Comparison of ENCODE assay signal across 12 cellular contexts in the genomic region with DNA sequence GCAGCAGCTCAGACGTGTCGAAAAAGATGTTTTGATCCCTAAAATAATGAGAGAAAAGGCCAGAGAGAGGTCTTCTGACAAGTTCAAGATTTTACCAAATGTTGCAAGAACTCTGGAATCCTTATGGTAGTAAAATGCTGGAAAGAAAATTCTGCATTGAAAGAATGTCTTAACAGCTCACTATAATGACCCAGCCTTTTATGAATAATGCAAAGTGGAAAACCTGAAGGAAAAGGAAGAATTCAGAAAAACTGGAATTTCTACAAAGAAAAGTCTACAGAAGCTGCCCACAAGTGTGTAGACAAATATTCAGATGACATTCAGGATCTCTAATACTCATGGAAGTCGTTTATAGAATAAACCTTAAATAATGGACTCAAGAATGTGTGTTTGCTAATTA. TPM values are rescaled to one million over a fixed set of nuclear protein-coding genes. Genes with fewer than 3 reads are reported as not detected.
DNase-seq lines count a peak whose midpoint lies in the region; ATAC-seq and TF ChIP-seq lines count a peak whose summit lies in the region.
"Had no signal": no experiment of that assay in that cellular context is flagged by ENCODE, and none has a peak within 500 bp of the region (broad histone marks: within the 10 kb centered on the region; RNA-seq: fewer than 3 reads in every experiment).

No MANE protein-coding gene starts in this region.

- 36 to 44% methylated on average over 3 of the region's 3 CpGs for WGBS in upper lobe of left lung, 2 donors

- BruUV-seq in MCF 10A (replicated peaks; lab: Mats Ljungman, UMichigan), result no TSS peak
- no TSS peak for BruUV-seq in OCI-LY7 (replicated peaks; lab: Mats Ljungman, UMichigan)

- ATAC-seq in central memory CD8-positive, alpha-beta T cell (replicated peaks; ENCODE audit: extremely low read depth, poor library complexity, severe bottlenecking), result no peak
- ATAC-seq in upper lobe of left lung (ENCODE audit: low FRiP score in 2 of 2), result no peak

- H3K4me1 Mint-ChIP-seq in MCF 10A (ENCODE audit: insufficient read depth, unreplicated experiment) (peaks cover 24% of the 10 kb centered on the region), nephron progenitor cell (peaks cover 43% of the 10 kb centered on the region)
- peaks cover 31% of the 10 kb centered on the region for H3K4me1 Mint-ChIP-seq in central memory CD8-positive, alpha-beta T cell

- H3K9me3 Mint-ChIP-seq in MCF 10A (ENCODE audit: unreplicated experiment) (no peaks in the 10 kb centered on the region), nephron progenitor cell (peaks cover 6% of the 10 kb centered on the region)
- no peaks in the 10 kb centered on the region for H3K9me3 Mint-ChIP-seq in central memory CD8-positive, alpha-beta T cell

- H3K79me2 ChIP-seq in OCI-LY7 (ENCODE audit: insufficient read depth, low read depth, low read length), result peaks cover 26% of the 10 kb centered on the region

- no peak for TF ChIP-seq EP300 in upper lobe of left lung (IDR thresholded peaks at IDR 0.05)

- H3K4me2 ChIP-seq in OCI-LY7 (ENCODE audit: low read length), result peak overlapping the region; percentile 69

- no peaks in the 10 kb centered on the region for H3K36me3 ChIP-seq in breast epithelium
- peaks cover 24% of the 10 kb centered on the region for H3K36me3 ChIP-seq in OCI-LY7 (ENCODE audit: insufficient read depth, low read length)
- H3K36me3 ChIP-seq in upper lobe of left lung, result no peaks in the 10 kb centered on the region
- no peaks in the 10 kb centered on the region for H3K36me3 ChIP-seq in Peyer's patch

- H3K27ac Mint-ChIP-seq in MCF 10A (ENCODE audit: low read depth, unreplicated experiment), result peak overlapping the region; percentile 32
- H3K27ac Mint-ChIP-seq in central memory CD8-positive, alpha-beta T cell (ENCODE audit: low read depth), result peak overlapping the region; percentile 93
- H3K27ac Mint-ChIP-seq in nephron progenitor cell, result no peak overlapping the region

- H3K4me3 ChIP-seq in breast epithelium, result no peak overlapping the region
- H3K4me3 ChIP-seq in OCI-LY7 (ENCODE audit: low read depth, low read length, poor library complexity, severe bottlenecking), result peak overlapping the region; percentile 89
- no peak overlapping the region for H3K4me3 ChIP-seq in upper lobe of left lung
- no peak overlapping the region for H3K4me3 ChIP-seq in Peyer's patch

- H3K9me3 ChIP-seq in breast epithelium (no peaks in the 10 kb centered on the region), OCI-LY7 (ENCODE audit: low read length) (no peaks in the 10 kb centered on the region), upper lobe of left lung (no peaks in the 10 kb centered on the region), Peyer's patch (no peaks in the 10 kb centered on the region)

- POLR2A ChIA-PET in MCF 10A (lab: Yijun Ruan, JAX) (interaction anchor here (1.8 to 9.3 kb wide), 4 partner anchors 49 to 242 kb away, joined by 4 to 99 read pairs (median 8); no protein-coding TSS in a partner anchor), OCI-LY7 (lab: Charles Lee) (interaction anchor here (0.6 to 12.4 kb wide), 7 partner anchors 24 to 480 kb away, joined by 3 to 196 read pairs (median 5); no protein-coding TSS in a partner anchor)

- H3K27me3 ChIP-seq in breast epithelium (no peaks in the 10 kb centered on the region), upper lobe of left lung (no peaks in the 10 kb centered on the region), Peyer's patch (no peaks in the 10 kb centered on the region)

- peaks cover 4% of the 10 kb centered on the region in 2 donors for H3K4me1 ChIP-seq in breast epithelium
- peaks cover 22% of the 10 kb centered on the region for H3K4me1 ChIP-seq in OCI-LY7 (ENCODE audit: insufficient read depth, low read length, poor library complexity, severe bottlenecking)
- H3K4me1 ChIP-seq in upper lobe of left lung, result peaks cover 26 to 44% (median 28%) of the 10 kb centered on the region in 4 donors
- H3K4me1 ChIP-seq in Peyer's patch, result peaks cover 0 to 28% (median 11%) of the 10 kb centered on the region in 4 donors

- H4K20me1 ChIP-seq in OCI-LY7 (ENCODE audit: insufficient read depth, low read length), result peaks cover 6% of the 10 kb centered on the region

- CTCF ChIA-PET in MCF 10A (lab: Yijun Ruan, JAX) (interaction anchor here (0.6 to 11.7 kb wide), 13 partner anchors 30 to 622 kb away, joined by 3 to 276 read pairs (median 4); no protein-coding TSS in a partner anchor), OCI-LY7 (lab: Charles Lee; ENCODE audit: unreplicated experiment) (no interaction called here)

- peak overlapping the region; percentile 74; the same call in 1 of the 2 replicates for H2AFZ ChIP-seq in OCI-LY7 (ENCODE audit: low read length)

- TF ChIP-seq CTCF in MCF 10A (IDR thresholded peaks at IDR 0.05; ENCODE audit: unreplicated experiment) (no peak), breast epithelium (IDR thresholded peaks at IDR 0.05) (no peak), OCI-LY7 (conservative IDR thresholded peaks at IDR 0.05; ENCODE audit: low read length) (no peak), nephron progenitor cell (IDR thresholded peaks at IDR 0.05) (no peak), upper lobe of left lung (IDR thresholded peaks at IDR 0.05) (no peak), Peyer's patch (IDR thresholded peaks at IDR 0.05) (no peak)

- H3K36me3 Mint-ChIP-seq in MCF 10A (ENCODE audit: insufficient read depth, unreplicated experiment), result no peaks in the 10 kb centered on the region
- peaks cover 32% of the 10 kb centered on the region for H3K36me3 Mint-ChIP-seq in central memory CD8-positive, alpha-beta T cell (ENCODE audit: insufficient read depth)
- H3K36me3 Mint-ChIP-seq in nephron progenitor cell (ENCODE audit: low read depth), result peaks cover 8% of the 10 kb centered on the region

- no peak overlapping the region for H3K4me3 Mint-ChIP-seq in MCF 10A (ENCODE audit: unreplicated experiment)
- peak overlapping the region; percentile 70 for H3K4me3 Mint-ChIP-seq in central memory CD8-positive, alpha-beta T cell
- no peak overlapping the region for H3K4me3 Mint-ChIP-seq in nephron progenitor cell

- intact Hi-C loops in MCF 10A (cut with micrococcal nuclease), result loop anchor here (2.0 kb wide), 1 partner anchor 243 kb away; no protein-coding TSS in a partner anchor
- intact Hi-C loops in breast epithelium (cut with DNase I; ENCODE audit: low total_unique reads), result no loop called here
- intact Hi-C loops in OCI-LY7 (cut with micrococcal nuclease; ENCODE audit: unreplicated experiment), result loop anchor here (1.0 kb wide), 2 partner anchors 96 to 133 kb away; no protein-coding TSS in a partner anchor

- no peaks in the 10 kb centered on the region for H3K9me2 ChIP-seq in OCI-LY7 (ENCODE audit: insufficient read depth, low read length)

- DNase-seq in MCF 10A (ENCODE audit: unreplicated experiment) (no peak), breast epithelium (ENCODE audit: low spot score in 2 of 2) (no peak), OCI-LY7 (ENCODE audit: low spot score) (no peak), nephron progenitor cell (no peak), NCI-H1694 (lab: John Stamatoyannopoulos, UW) (no peak), upper lobe of left lung (no peak), Peyer's patch (no peak)
- DNase-seq in central memory CD8-positive, alpha-beta T cell (ENCODE audit: low spot score in 2 of 2), result no peak
- DNase-seq: cerebellar nuclear complex, DMS53, SHP77 treated with DMSO at 0.1 percent for 48 hours had no signal

- no peak overlapping the region for H3K27ac ChIP-seq in breast epithelium
- peak overlapping the region; percentile 87 for H3K27ac ChIP-seq in OCI-LY7 (ENCODE audit: low read depth, low read length, poor library complexity, severe bottlenecking)
- H3K27ac ChIP-seq in upper lobe of left lung, result no peak overlapping the region
- H3K27ac ChIP-seq in Peyer's patch, result peak overlapping the region in 1 of 4 donors; percentile 98
- H3K27ac ChIP-seq: WERI-Rb-1 had no signal

- TF ChIP-seq POLR2A in breast epithelium (IDR thresholded peaks at IDR 0.05) (no peak), upper lobe of left lung (IDR thresholded peaks at IDR 0.05) (no peak), Peyer's patch (IDR thresholded peaks at IDR 0.05) (no peak)

- no peaks in the 10 kb centered on the region for H3K27me3 Mint-ChIP-seq in MCF 10A (ENCODE audit: insufficient read depth, unreplicated experiment)
- no peaks in the 10 kb centered on the region for H3K27me3 Mint-ChIP-seq in central memory CD8-positive, alpha-beta T cell
- no peaks in the 10 kb centered on the region for H3K27me3 Mint-ChIP-seq in nephron progenitor cell (ENCODE audit: low read depth, poor library complexity)

RNA-seq across cellular contexts. Expression of gene CCDC88C, which starts 1.8 kb away (rescaled TPM):
- total RNA-seq in MCF 10A (2022), result 11.4 and 19.7 TPM in 2 replicates
- 10 to 100 TPM in 2 of 3 donors, 1 to 10 TPM in 1; 5.8 to 25.9 (median 19.3) TPM for total RNA-seq in breast epithelium
- 89.3 and 137 TPM in 2 replicates for total RNA-seq in OCI-LY7 (2014; rRNA removed; shearing (Covaris generic))
- total RNA-seq in OCI-LY7 (2022), result 253 and 262 TPM in 2 replicates
- total RNA-seq in upper lobe of left lung, result 100 to 1,000 TPM in 1 of 6 donors, 10 to 100 TPM in 5; 33.1 to 119 (median 54.5) TPM
- 100 to 1,000 TPM in 1 of 4 donors, 10 to 100 TPM in 3; 18.9 to 189 (median 77.2) TPM for total RNA-seq in Peyer's patch
